Comparison of ENCODE assay signal across 23 cellular contexts in the genomic region with DNA sequence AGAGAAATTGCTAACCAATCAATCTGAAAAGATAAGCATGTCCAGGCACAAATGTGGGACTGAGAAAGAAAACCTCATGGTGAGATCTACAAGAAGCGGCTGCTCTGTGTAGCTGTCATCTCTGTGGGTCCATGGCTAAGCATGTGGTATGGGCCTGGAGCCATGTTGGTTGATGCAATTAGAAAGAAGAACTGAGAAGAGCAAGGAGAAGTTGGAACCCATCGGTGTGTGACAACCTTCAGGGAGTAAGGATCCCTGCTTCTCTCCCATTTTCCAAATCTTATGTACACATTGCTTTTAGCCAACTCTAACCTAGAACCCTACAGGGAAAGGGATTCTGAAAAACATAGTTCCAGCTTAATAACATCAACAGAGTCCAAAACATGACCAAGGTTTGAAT.
DNase-seq lines count a peak whose midpoint lies in the region; ATAC-seq, FAIRE-seq and TF ChIP-seq lines count a peak whose summit lies in the region.
"Had no signal": no experiment of that assay in that cellular context is flagged by ENCODE, and none has a peak within 500 bp of the region (broad histone marks: within the 10 kb centered on the region; RNA-seq: fewer than 3 reads in every experiment).

No MANE protein-coding gene starts in this region.

- TF ChIP-seq EP300 in SK-N-SH (IDR thresholded peaks at IDR 0.05; ENCODE audit: borderline replicate concordance in 1 of 2, low read depth in 1 of 2, low read length in 1 of 2) = no peak

- H3K27ac ChIP-seq in OCI-LY3 (ENCODE audit: low read length) (peak overlapping the region; percentile 41), osteoblast (ENCODE audit: low read depth, low read length) (no peak overlapping the region), SK-N-SH (ENCODE audit: low read depth in 2 of 2, low read length in 1 of 2) (no peak overlapping the region)
- H3K27ac ChIP-seq: 22Rv1; A549; BLaER1 treated with 17β-estradiol and CSF1 and Interleukin-3, amounts not matched to agents 10 nM and 100 nM; C4-2B had no signal

- H3K4me1 Mint-ChIP-seq in Caco-2 (ENCODE audit: low read depth, unreplicated experiment) = no peaks in the 10 kb centered on the region
- H3K4me1 Mint-ChIP-seq: B cell had no signal

- no peak for TF ChIP-seq CTCF in OCI-LY3 (IDR thresholded peaks at IDR 0.05; ENCODE audit: low read depth, low read length)
- TF ChIP-seq CTCF in osteoblast (IDR thresholded peaks at IDR 0.05; ENCODE audit: extremely low read depth, low read depth, low read length) = no peak
- no peak for TF ChIP-seq CTCF in GM10266 (IDR thresholded peaks at IDR 0.05; ENCODE audit: control insufficient read depth, insufficient read depth, low read depth, missing control alignments)
- TF ChIP-seq CTCF in SK-N-SH (IDR thresholded peaks at IDR 0.05) = no peak
- TF ChIP-seq CTCF in Caco-2 (IDR thresholded peaks at IDR 0.05; ENCODE audit: insufficient read depth in 1 of 2, low read depth in 1 of 2, low read length in 1 of 2, severe bottlenecking in 1 of 2, unreplicated experiment in 1 of 2) = no peak

- no peaks in the 10 kb centered on the region for H3K36me3 Mint-ChIP-seq in Caco-2 (ENCODE audit: insufficient read depth, unreplicated experiment)
- H3K36me3 Mint-ChIP-seq: CD8-positive, alpha-beta T cell had no signal

- H3K79me2 ChIP-seq in OCI-LY3 (ENCODE audit: low read length) (no peaks in the 10 kb centered on the region), osteoblast (ENCODE audit: insufficient read depth, low read length) (no peaks in the 10 kb centered on the region), SK-N-SH (ENCODE audit: insufficient read depth) (no peaks in the 10 kb centered on the region)

- no peak overlapping the region for H3K4me3 ChIP-seq in OCI-LY3 (ENCODE audit: low read length)
- H3K4me3 ChIP-seq in osteoblast (ENCODE audit: insufficient read depth, low read length) = no peak overlapping the region
- H3K4me3 ChIP-seq in SK-N-SH (ENCODE audit: low read depth in 2 of 2, low read length in 1 of 2) = no peak overlapping the region
- H3K4me3 ChIP-seq in Caco-2 (ENCODE audit: low read depth, low read length) = no peak overlapping the region
- H3K4me3 ChIP-seq: A549; BLaER1 treated with 17β-estradiol and CSF1 and Interleukin-3, amounts not matched to agents 10 nM and 100 nM had no signal

- H3K9ac ChIP-seq in OCI-LY3 (ENCODE audit: low read length) = no peak overlapping the region
- no peak overlapping the region for H3K9ac ChIP-seq in SK-N-SH
- H3K9ac ChIP-seq: BLaER1 treated with 17β-estradiol and CSF1 and Interleukin-3, amounts not matched to agents 10 nM and 100 nM had no signal

- no peaks in the 10 kb centered on the region for H4K20me1 ChIP-seq in OCI-LY3 (ENCODE audit: insufficient read depth, low read length)
- H4K20me1 ChIP-seq in osteoblast (ENCODE audit: insufficient read depth, low read length) = no peaks in the 10 kb centered on the region
- H4K20me1 ChIP-seq in SK-N-SH (ENCODE audit: insufficient read depth) = no peaks in the 10 kb centered on the region
- H4K20me1 ChIP-seq: BLaER1 treated with 17β-estradiol and CSF1 and Interleukin-3, amounts not matched to agents 10 nM and 100 nM had no signal

- intact Hi-C loops in Caco-2 (cut with micrococcal nuclease; ENCODE audit: unreplicated experiment) = no loop called here

- H2AFZ ChIP-seq in OCI-LY3 (ENCODE audit: low read depth, low read length) = 0 out of 2 replicates have a peak overlapping the region, but pooled peaks have one; percentile 24
- H2AFZ ChIP-seq in osteoblast (ENCODE audit: low read length) = no peak overlapping the region
- H2AFZ ChIP-seq in SK-N-SH (ENCODE audit: low read depth) = no peak overlapping the region

- H3K36me3 ChIP-seq in OCI-LY3 (replicated peaks; ENCODE audit: low read depth, low read length) = peaks cover 7% of the 10 kb centered on the region
- no peaks in the 10 kb centered on the region for H3K36me3 ChIP-seq in osteoblast (ENCODE audit: insufficient read depth, low read length)
- no peaks in the 10 kb centered on the region for H3K36me3 ChIP-seq in SK-N-SH (replicated peaks in 1 of 2; ENCODE audit: control insufficient read depth in 1 of 2, insufficient read depth in 2 of 2, low read length in 1 of 2)
- H3K36me3 ChIP-seq in Caco-2 (ENCODE audit: control insufficient read depth, insufficient read depth, low read length) = no peaks in the 10 kb centered on the region
- H3K36me3 ChIP-seq: BLaER1 treated with 17β-estradiol and CSF1 and Interleukin-3, amounts not matched to agents 10 nM and 100 nM had no signal

- no peak for TF ChIP-seq RAD21 in SK-N-SH (IDR thresholded peaks at IDR 0.05; ENCODE audit: low read length)

- 30% methylated on average over 2 of the region's 2 CpGs for WGBS in SK-N-SH (ENCODE audit: low lambda C conversion rate)

- peak overlapping the region; percentile 21 for H3K4me2 ChIP-seq in OCI-LY3 (ENCODE audit: low read length)
- H3K4me2 ChIP-seq in osteoblast (ENCODE audit: insufficient read depth, low read length) = no peak overlapping the region
- no peak overlapping the region for H3K4me2 ChIP-seq in SK-N-SH
- H3K4me2 ChIP-seq: A549; BLaER1 treated with 17β-estradiol and CSF1 and Interleukin-3, amounts not matched to agents 10 nM and 100 nM had no signal

- CTCF ChIA-PET in SK-N-SH (lab: Yijun Ruan, JAX) = no interaction called here
- CTCF ChIA-PET in Caco-2 (lab: Charles Lee) = no interaction called here

- no TSS peak for BruUV-seq in Caco-2 (replicated peaks; lab: Mats Ljungman, UMichigan)

- H3K4me1 ChIP-seq in OCI-LY3 (ENCODE audit: low read length) (peaks cover 19% of the 10 kb centered on the region), osteoblast (ENCODE audit: insufficient read depth, low read length) (no peaks in the 10 kb centered on the region), SK-N-SH (ENCODE audit: control insufficient read depth in 1 of 2, insufficient read depth in 2 of 2, low read depth in 1 of 2, low read length in 1 of 2) (no peaks in the 10 kb centered on the region), Caco-2 (no peaks in the 10 kb centered on the region)
- H3K4me1 ChIP-seq: A549; BLaER1 treated with 17β-estradiol and CSF1 and Interleukin-3, amounts not matched to agents 10 nM and 100 nM had no signal

- H3K9me2 ChIP-seq in SK-N-SH = no peaks in the 10 kb centered on the region

- H3K27me3 ChIP-seq in OCI-LY3 (ENCODE audit: low read depth, low read length) (no peaks in the 10 kb centered on the region), osteoblast (ENCODE audit: insufficient read depth, low read length) (no peaks in the 10 kb centered on the region), SK-N-SH (ENCODE audit: insufficient read depth) (no peaks in the 10 kb centered on the region), Caco-2 (replicated peaks; ENCODE audit: control insufficient read depth, insufficient read depth, low read length) (no peaks in the 10 kb centered on the region)
- H3K27me3 ChIP-seq: BLaER1 treated with 17β-estradiol and CSF1 and Interleukin-3, amounts not matched to agents 10 nM and 100 nM had no signal

- no peak overlapping the region for H3K4me3 Mint-ChIP-seq in Caco-2 (ENCODE audit: unreplicated experiment)
- H3K4me3 Mint-ChIP-seq: B cell; CD4-positive, alpha-beta T cell; CD8-positive, alpha-beta T cell had no signal

- ATAC-seq in HG03432 (IDR thresholded peaks at IDR 0.05; ENCODE audit: unreplicated experiment) (peak; percentile 43), GM21529 (IDR thresholded peaks at IDR 0.05; ENCODE audit: unreplicated experiment) (no peak)
- ATAC-seq: A549; CD8-positive, alpha-beta T cell had no signal

- peaks cover 10% of the 10 kb centered on the region for H3K9me3 Mint-ChIP-seq in Caco-2 (ENCODE audit: unreplicated experiment)

- FAIRE-seq in GM12891 (lab: Jason Lieb, UNC) = no peak
- FAIRE-seq: A549 had no signal

- TF ChIP-seq POLR2A in GM12891 (IDR thresholded peaks at IDR 0.05; ENCODE audit: low read depth, low read length) = no peak

- POLR2A ChIA-PET in SK-N-SH (lab: Yijun Ruan, JAX) = no interaction called here
- POLR2A ChIA-PET in Caco-2 (lab: Charles Lee) = no interaction called here

- DNase-seq in GM12891 (ENCODE audit: insufficient read length, low spot score) = no peak
- DNase-seq in osteoblast (ENCODE audit: insufficient read length, low spot score, missing footprints) = peak; percentile 32
- DNase-seq in GM10266 (ENCODE audit: extremely low spot score) = no peak
- DNase-seq in SK-N-SH = no peak
- DNase-seq in Caco-2 = no peak
- DNase-seq: AML-193; CD4-positive, alpha-beta T cell; CD8-positive, alpha-beta T cell; DMS 273 treated with DMSO at 0.1 percent for 48 hours; DMS153; DMS53; DMS79; DND-41; EL; GDM1 had no signal

- no peaks in the 10 kb centered on the region for H3F3A ChIP-seq in SK-N-SH (replicated peaks; ENCODE audit: insufficient read depth)

- H3K27ac Mint-ChIP-seq in Caco-2 (ENCODE audit: unreplicated experiment) = no peak overlapping the region
- H3K27ac Mint-ChIP-seq: B cell; CD4-positive, alpha-beta T cell; CD8-positive, alpha-beta T cell had no signal

- no peaks in the 10 kb centered on the region; the same call in 1 of the 2 replicates for H3K9me3 ChIP-seq in OCI-LY3 (ENCODE audit: insufficient read depth, low read length)
- no peaks in the 10 kb centered on the region for H3K9me3 ChIP-seq in osteoblast (ENCODE audit: low read depth, low read length)
- no peaks in the 10 kb centered on the region for H3K9me3 ChIP-seq in SK-N-SH
- H3K9me3 ChIP-seq in Caco-2 = no peaks in the 10 kb centered on the region
- H3K9me3 ChIP-seq: A549 had no signal

- H3K27me3 Mint-ChIP-seq in Caco-2 (ENCODE audit: insufficient read depth, unreplicated experiment) = no peaks in the 10 kb centered on the region
- H3K27me3 Mint-ChIP-seq: B cell; CD4-positive, alpha-beta T cell had no signal

TF ChIP-seq in GM12891, 5 proteins besides CTCF, POLR2A, EP300 and RAD21:
- no peak for TF ChIP-seq TAF1 (IDR thresholded peaks at IDR 0.05; ENCODE audit: low read depth, low read length)
- TF ChIP-seq SPI1 (IDR thresholded peaks at IDR 0.05; ENCODE audit: low read depth, low read length) = peak; percentile 84

TF ChIP-seq in SK-N-SH, 30 proteins besides CTCF, POLR2A, EP300 and RAD21:
- TF ChIP-seq GATA2 (CRISPR knock-in tag; IDR thresholded peaks at IDR 0.05) (no peak), RFX5 (IDR thresholded peaks at IDR 0.05; ENCODE audit: low read length) (no peak), FOXM1 (IDR thresholded peaks at IDR 0.05; ENCODE audit: low read depth) (no peak), JUND (IDR thresholded peaks at IDR 0.05) (no peak), EZH2phosphoT487 (IDR thresholded peaks at IDR 0.05; ENCODE audit: borderline replicate concordance, low read depth) (no peak)
- TF ChIP-seq, protein P1, sequence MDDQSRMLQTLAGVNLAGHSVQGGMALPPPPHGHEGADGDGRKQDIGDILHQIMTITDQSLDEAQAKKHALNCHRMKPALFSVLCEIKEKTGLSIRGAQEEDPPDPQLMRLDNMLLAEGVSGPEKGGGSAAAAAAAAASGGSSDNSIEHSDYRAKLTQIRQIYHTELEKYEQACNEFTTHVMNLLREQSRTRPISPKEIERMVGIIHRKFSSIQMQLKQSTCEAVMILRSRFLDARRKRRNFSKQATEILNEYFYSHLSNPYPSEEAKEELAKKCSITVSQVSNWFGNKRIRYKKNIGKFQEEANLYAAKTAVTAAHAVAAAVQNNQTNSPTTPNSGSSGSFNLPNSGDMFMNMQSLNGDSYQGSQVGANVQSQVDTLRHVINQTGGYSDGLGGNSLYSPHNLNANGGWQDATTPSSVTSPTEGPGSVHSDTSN (IDR thresholded peaks at IDR 0.05) = no peak
